ENCODE assay signal across 1 cellular context in the genomic region with DNA sequence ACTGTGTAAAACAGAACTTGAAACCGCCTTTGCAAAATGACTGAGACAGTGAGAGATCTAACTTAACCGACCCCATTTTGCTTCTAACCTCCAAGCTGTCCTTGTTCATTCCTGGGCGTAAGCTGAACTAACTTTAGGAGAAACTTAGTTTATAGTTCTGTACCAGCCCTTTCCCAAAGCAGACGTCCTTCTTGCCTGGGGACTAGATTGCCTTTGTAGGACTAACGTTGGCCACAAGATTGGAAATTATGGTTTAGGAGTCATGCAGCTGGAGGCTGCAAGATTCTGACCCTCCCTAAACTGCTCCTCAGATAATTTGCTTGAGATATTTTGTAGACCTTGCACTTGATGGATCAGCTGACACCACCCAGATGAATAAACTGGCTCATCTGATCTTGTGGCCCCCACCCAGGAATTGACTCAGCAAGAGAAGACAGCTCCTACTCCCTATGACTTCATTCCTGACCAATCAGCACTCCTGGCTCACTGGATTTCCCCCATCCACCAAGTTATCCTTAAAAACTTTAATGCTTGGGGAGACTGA.
A peak's percentile ranks its signal among the peaks of the same experiment; 100 is the strongest.
TF ChIP-seq lines count a peak whose summit lies in the region.

No MANE protein-coding gene starts in this region.

TF ChIP-seq in K562, 482 proteins besides CTCF, POLR2A, EP300 and RAD21 (continued from another document and continues in another):
- TF ChIP-seq, protein P1, sequence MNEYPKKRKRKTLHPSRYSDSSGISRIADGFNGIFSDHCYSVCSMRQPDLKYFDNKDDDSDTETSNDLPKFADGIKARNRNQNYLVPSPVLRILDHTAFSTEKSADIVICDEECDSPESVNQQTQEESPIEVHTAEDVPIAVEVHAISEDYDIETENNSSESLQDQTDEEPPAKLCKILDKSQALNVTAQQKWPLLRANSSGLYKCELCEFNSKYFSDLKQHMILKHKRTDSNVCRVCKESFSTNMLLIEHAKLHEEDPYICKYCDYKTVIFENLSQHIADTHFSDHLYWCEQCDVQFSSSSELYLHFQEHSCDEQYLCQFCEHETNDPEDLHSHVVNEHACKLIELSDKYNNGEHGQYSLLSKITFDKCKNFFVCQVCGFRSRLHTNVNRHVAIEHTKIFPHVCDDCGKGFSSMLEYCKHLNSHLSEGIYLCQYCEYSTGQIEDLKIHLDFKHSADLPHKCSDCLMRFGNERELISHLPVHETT (CRISPR knock-in tag; conservative IDR thresholded peaks at IDR 0.05 in 1 of 2, IDR thresholded peaks at IDR 0.05 in 1 of 2), result peak in 1 of 2 experiments; percentile 79; a peak in 2 of 4 replicates
- no peak for TF ChIP-seq TARDBP (IDR thresholded peaks at IDR 0.05)
- TF ChIP-seq C11orf30 (IDR thresholded peaks at IDR 0.05; ENCODE audit: low read depth), result peak; percentile 69; the same call in 1 of the 2 replicates
- TF ChIP-seq, protein P2, sequence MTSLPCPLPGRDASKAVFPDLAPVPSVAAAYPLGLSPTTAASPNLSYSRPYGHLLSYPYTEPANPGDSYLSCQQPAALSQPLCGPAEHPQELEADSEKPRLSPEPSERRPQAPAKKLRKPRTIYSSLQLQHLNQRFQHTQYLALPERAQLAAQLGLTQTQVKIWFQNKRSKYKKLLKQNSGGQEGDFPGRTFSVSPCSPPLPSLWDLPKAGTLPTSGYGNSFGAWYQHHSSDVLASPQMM (CRISPR knock-in tag; IDR thresholded peaks at IDR 0.05), result no peak
- TF ChIP-seq BRD4 (IDR thresholded peaks at IDR 0.05), result no peak
- TF ChIP-seq, protein P3, sequence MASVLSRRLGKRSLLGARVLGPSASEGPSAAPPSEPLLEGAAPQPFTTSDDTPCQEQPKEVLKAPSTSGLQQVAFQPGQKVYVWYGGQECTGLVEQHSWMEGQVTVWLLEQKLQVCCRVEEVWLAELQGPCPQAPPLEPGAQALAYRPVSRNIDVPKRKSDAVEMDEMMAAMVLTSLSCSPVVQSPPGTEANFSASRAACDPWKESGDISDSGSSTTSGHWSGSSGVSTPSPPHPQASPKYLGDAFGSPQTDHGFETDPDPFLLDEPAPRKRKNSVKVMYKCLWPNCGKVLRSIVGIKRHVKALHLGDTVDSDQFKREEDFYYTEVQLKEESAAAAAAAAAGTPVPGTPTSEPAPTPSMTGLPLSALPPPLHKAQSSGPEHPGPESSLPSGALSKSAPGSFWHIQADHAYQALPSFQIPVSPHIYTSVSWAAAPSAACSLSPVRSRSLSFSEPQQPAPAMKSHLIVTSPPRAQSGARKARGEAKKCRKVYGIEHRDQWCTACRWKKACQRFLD (CRISPR knock-in tag; IDR thresholded peaks at IDR 0.05), result peak; percentile 60; the same call in 1 of the 2 replicates
- no peak for TF ChIP-seq KAT7 (CRISPR knock-in tag; IDR thresholded peaks at IDR 0.05; ENCODE audit: borderline replicate concordance)
- TF ChIP-seq, protein P4, sequence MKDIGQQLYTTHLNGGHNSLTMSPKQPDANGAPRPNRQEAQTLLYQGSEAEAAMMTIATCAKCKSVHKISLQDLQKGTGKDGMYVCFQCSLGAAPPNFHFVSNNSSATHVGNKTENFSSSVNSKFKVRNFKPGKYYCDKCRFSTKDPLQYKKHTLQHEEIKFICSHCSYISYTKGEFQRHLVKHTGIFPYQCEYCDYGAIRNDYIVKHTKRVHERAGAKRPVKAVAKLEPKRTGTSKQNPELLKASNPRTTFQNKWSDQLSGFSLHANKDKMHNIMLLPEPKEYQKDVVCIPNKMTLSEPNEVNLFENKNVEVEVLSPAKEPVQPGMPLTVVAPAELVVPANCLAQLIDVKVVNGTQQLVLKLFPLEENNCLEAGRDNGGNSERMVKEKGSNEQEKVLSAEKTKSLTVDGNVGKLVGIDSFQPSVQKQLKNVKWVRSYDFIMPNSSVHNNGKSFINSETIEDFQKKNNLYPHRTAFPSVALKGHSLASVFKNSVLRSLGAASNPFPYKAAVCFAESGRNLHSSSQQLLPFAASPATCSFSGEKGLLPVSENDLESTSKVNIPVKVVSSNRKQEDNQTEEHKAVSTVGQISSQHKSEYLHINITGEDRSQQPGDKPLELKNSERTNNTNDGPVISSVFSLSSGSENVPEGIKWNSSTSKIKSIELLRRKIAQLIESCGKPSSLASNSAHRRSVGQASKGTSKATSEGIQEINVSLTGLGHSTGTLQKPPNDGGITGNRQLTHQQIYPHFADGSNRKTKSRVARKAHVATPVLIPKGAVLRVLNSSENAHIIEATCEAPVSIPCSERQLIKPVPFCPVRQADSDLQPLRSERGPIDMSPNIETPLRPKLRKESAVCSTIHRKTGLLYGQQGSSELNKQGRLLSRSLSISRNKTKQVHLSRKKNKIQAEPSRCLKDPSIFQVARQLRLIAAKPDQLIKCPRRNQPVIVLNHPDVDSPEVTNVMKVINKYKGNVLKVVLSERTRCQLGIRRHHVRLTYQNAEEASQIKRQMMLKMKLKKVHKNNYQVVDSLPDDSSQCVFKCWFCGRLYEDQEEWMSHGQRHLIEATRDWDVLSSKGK (CRISPR knock-in tag; IDR thresholded peaks at IDR 0.05), result no peak
- TF ChIP-seq, protein P5, sequence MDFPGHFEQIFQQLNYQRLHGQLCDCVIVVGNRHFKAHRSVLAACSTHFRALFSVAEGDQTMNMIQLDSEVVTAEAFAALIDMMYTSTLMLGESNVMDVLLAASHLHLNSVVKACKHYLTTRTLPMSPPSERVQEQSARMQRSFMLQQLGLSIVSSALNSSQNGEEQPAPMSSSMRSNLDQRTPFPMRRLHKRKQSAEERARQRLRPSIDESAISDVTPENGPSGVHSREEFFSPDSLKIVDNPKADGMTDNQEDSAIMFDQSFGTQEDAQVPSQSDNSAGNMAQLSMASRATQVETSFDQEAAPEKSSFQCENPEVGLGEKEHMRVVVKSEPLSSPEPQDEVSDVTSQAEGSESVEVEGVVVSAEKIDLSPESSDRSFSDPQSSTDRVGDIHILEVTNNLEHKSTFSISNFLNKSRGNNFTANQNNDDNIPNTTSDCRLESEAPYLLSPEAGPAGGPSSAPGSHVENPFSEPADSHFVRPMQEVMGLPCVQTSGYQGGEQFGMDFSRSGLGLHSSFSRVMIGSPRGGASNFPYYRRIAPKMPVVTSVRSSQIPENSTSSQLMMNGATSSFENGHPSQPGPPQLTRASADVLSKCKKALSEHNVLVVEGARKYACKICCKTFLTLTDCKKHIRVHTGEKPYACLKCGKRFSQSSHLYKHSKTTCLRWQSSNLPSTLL (IDR thresholded peaks at IDR 0.05), result peak; percentile 76
- TF ChIP-seq, protein P6, sequence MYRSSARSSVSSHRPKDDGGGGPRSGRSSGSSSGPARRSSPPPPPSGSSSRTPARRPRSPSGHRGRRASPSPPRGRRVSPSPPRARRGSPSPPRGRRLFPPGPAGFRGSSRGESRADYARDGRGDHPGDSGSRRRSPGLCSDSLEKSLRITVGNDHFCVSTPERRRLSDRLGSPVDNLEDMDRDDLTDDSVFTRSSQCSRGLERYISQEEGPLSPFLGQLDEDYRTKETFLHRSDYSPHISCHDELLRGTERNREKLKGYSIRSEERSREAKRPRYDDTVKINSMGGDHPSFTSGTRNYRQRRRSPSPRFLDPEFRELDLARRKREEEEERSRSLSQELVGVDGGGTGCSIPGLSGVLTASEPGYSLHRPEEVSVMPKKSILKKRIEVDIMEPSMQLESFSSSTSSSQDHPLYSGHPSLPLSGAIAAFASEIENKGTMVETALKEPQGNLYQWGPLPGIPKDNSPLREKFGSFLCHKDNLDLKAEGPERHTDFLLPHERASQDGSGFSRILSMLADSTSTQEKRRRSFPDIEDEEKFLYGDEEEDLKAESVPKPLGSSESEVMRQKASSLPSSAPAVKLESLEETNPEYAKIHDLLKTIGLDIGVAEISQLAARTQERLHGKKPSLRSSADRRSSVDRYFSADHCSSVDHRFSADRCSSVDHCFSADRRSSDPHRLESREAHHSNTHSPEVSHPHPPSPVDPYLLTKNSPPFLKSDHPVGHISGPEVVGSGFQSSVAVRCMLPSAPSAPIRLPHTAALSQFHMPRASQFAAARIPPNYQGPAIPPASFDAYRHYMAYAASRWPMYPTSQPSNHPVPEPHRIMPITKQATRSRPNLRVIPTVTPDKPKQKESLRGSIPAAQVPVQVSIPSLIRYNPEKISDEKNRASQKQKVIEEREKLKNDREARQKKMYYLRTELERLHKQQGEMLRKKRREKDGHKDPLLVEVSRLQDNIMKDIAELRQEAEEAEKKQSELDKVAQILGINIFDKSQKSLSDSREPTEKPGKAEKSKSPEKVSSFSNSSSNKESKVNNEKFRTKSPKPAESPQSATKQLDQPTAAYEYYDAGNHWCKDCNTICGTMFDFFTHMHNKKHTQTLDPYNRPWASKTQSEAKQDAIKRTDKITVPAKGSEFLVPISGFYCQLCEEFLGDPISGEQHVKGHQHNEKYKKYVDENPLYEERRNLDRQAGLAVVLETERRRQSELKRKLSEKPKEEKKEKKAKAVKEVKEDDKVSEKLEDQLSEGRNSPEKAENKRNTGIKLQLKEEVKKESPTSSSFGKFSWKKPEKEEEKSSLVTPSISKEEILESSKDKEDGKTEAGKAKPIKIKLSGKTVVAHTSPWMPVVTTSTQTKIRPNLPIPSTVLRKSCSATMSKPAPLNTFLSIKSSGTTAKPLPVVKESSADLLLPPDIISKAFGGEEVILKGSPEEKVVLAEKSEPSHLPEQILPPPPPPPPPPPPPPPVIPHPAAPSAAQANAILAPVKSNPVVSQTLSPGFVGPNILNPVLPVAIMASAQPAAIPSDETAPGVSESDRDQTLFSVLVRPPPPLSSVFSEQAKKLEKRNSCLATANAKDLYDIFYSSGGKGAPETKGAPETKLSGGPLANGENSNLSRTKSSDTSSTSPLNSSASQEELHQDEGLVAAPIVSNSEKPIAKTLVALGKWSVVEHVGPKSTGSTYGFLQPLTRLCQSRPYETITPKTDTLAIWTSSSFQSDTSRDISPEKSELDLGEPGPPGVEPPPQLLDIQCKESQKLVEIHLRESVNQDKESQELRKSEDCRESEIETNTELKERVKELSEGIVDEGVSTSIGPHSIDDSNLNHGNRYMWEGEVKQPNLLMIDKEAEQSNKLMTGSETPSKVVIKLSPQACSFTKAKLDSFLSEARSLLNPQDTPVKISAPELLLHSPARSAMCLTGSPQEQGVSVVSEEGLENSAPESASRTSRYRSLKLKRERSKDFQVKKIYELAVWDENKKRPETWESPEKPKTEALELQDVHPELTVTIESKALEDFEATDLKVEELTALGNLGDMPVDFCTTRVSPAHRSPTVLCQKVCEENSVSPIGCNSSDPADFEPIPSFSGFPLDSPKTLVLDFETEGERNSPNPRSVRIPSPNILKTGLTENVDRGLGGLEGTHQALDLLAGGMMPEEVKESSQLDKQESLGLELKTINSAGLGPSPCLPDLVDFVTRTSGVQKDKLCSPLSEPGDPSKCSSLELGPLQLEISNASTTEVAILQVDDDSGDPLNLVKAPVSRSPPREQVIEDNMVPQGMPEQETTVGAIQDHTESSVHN (IDR thresholded peaks at IDR 0.05; ENCODE audit: borderline replicate concordance in 1 of 2, low read depth in 1 of 2), result peak in 1 of 2 experiments; percentile 78; a peak in 1 of 4 replicates
- no peak for TF ChIP-seq RBM39 (optimal IDR thresholded peaks at IDR 0.05; ENCODE audit: low read depth, low read length)
- TF ChIP-seq ZNF551 (CRISPR knock-in tag; IDR thresholded peaks at IDR 0.05), result no peak
- TF ChIP-seq MEF2A (IDR thresholded peaks at IDR 0.05; ENCODE audit: control insufficient read depth, low read depth, low read length), result no peak
- TF ChIP-seq LCOR (CRISPR knock-in tag; IDR thresholded peaks at IDR 0.05), result no peak
- 0 out of 2 replicates have a peak, but pooled peaks have one; percentile 34 for TF ChIP-seq ZNF354B (CRISPR knock-in tag; IDR thresholded peaks at IDR 0.05)
- TF ChIP-seq SPI1 (IDR thresholded peaks at IDR 0.05; ENCODE audit: borderline replicate concordance, low read depth, low read length), result no peak
- TF ChIP-seq, protein P7, sequence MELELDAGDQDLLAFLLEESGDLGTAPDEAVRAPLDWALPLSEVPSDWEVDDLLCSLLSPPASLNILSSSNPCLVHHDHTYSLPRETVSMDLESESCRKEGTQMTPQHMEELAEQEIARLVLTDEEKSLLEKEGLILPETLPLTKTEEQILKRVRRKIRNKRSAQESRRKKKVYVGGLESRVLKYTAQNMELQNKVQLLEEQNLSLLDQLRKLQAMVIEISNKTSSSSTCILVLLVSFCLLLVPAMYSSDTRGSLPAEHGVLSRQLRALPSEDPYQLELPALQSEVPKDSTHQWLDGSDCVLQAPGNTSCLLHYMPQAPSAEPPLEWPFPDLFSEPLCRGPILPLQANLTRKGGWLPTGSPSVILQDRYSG (tag; conservative IDR thresholded peaks at IDR 0.05; ENCODE audit: low read depth), result peak; percentile 91
- TF ChIP-seq TEAD4 (IDR thresholded peaks at IDR 0.05; ENCODE audit: low read length), result no peak
- no peak for TF ChIP-seq TEAD4 (CRISPR knock-in tag; IDR thresholded peaks at IDR 0.05; ENCODE audit: borderline replicate concordance)
- TF ChIP-seq KAT8 (IDR thresholded peaks at IDR 0.05; ENCODE audit: low read depth), result no peak
- no peak for TF ChIP-seq NR2C1 (IDR thresholded peaks at IDR 0.05)
- TF ChIP-seq NR2C1 (tag; IDR thresholded peaks at IDR 0.05), result peak; percentile 38
- TF ChIP-seq, protein P8, sequence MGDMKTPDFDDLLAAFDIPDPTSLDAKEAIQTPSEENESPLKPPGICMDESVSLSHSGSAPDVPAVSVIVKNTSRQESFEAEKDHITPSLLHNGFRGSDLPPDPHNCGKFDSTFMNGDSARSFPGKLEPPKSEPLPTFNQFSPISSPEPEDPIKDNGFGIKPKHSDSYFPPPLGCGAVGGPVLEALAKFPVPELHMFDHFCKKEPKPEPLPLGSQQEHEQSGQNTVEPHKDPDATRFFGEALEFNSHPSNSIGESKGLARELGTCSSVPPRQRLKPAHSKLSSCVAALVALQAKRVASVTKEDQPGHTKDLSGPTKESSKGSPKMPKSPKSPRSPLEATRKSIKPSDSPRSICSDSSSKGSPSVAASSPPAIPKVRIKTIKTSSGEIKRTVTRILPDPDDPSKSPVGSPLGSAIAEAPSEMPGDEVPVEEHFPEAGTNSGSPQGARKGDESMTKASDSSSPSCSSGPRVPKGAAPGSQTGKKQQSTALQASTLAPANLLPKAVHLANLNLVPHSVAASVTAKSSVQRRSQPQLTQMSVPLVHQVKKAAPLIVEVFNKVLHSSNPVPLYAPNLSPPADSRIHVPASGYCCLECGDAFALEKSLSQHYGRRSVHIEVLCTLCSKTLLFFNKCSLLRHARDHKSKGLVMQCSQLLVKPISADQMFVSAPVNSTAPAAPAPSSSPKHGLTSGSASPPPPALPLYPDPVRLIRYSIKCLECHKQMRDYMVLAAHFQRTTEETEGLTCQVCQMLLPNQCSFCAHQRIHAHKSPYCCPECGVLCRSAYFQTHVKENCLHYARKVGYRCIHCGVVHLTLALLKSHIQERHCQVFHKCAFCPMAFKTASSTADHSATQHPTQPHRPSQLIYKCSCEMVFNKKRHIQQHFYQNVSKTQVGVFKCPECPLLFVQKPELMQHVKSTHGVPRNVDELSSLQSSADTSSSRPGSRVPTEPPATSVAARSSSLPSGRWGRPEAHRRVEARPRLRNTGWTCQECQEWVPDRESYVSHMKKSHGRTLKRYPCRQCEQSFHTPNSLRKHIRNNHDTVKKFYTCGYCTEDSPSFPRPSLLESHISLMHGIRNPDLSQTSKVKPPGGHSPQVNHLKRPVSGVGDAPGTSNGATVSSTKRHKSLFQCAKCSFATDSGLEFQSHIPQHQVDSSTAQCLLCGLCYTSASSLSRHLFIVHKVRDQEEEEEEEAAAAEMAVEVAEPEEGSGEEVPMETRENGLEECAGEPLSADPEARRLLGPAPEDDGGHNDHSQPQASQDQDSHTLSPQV (IDR thresholded peaks at IDR 0.05), result peak; percentile 71
